ENCODE assay signal across 1 cellular context in the genomic region with DNA sequence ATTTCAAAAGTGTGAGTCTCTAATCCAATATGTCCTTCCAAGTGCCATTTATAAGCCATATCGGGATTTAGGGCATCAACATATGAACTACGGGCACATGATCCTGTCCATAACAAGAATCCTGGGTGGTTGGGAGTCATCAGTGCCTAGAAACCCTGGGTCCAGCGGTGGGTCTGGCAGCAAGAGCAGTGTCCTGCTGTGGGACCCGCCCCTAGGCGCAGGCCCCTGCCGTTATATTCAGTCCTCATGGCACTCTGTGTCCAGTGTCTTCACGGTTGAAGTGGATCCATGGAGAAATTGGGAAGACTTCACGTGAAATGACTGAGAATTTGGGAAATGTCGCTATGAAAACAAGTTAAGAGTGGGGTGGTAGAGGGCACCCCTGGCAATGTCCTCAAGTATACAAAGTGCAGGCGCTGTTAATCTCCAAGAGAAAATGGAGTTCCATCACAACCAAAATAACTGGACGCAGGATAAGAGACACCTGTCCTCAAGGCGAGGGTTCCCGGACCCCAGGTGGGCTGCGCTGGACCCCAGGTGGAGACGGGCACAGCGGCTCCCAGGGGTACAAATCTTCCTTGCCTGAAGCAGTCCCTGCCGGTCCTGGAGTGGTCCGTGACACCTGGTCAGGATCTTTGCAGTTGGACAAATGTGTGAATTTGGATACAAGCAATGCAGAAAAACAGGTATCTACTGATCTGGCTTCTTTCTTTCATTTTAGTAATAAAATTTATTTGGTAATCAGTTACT.
TF ChIP-seq lines count a peak whose summit lies in the region.

No MANE protein-coding gene starts in this region.

TF ChIP-seq in GM23338, 12 proteins besides CTCF, POLR2A, EP300 and RAD21 (continued from another document):
- TF ChIP-seq ZNF462 (CRISPR knock-in tag; IDR thresholded peaks at IDR 0.05): no peak
- no peak for TF ChIP-seq STAT1 (IDR thresholded peaks at IDR 0.05; ENCODE audit: unreplicated experiment)
- TF ChIP-seq EZH2phosphoT487 (IDR thresholded peaks at IDR 0.05; ENCODE audit: unreplicated experiment): no peak
- no peak for TF ChIP-seq JUNB (IDR thresholded peaks at IDR 0.05; ENCODE audit: unreplicated experiment)
